In the genomic region with DNA sequence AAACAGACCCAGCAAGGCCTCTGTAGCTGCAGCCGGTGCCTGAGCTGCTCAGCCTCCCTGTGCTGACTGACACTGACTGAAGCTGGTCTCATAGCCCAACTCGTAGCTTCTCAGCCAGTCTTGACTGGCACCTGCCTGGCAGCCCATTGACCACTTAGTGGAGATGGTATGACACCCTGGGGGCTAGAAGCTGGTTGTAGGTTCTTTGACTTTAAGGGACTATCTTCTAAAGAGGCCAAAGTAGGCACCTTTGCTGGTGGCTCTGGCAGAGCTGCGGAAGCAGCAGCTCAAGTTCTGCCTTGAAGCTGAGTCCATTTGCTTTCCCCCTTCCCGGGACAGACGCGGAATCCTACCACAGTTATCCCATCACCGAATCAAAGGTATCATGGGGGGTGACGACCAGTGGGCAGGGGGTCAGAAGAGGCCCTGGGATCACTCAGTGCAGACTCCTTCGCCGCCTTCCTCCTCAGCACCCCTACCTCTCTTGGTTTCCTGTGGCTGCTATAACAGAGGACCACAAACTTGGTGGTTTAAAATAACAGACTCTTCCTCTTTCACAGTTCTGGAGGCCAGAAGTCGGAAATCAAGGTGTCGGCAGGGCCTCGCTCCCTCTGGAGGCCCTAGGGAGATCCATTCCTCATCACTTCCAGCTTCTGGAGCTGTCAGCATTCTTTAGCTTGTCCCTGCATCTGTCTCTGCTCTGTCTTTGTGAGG, we compare ENCODE assay signal across 1 cellular context.
TF ChIP-seq lines count a peak whose summit lies in the region.

No MANE protein-coding gene starts in this region.

TF ChIP-seq in H1, 55 proteins besides CTCF, POLR2A, EP300 and RAD21 (continued from another document):
- TF ChIP-seq HDAC6 (IDR thresholded peaks at IDR 0.05; ENCODE audit: low read depth, low read length) (no peak), SAP30 (IDR thresholded peaks at IDR 0.05; ENCODE audit: insufficient read depth, insufficient replicate concordance, low read length) (no peak), TBP (IDR thresholded peaks at IDR 0.05; ENCODE audit: low read depth, low read length) (no peak), RBBP5 (IDR thresholded peaks at IDR 0.05; ENCODE audit: borderline replicate concordance, low read depth, low read length) (no peak), SP1 (IDR thresholded peaks at IDR 0.05; ENCODE audit: low read depth, low read length) (no peak), SP2 (IDR thresholded peaks at IDR 0.05; ENCODE audit: low read length) (no peak), CTBP2 (IDR thresholded peaks at IDR 0.05; ENCODE audit: borderline replicate concordance, insufficient read depth, insufficient read length, low read length) (no peak), TAF1 (IDR thresholded peaks at IDR 0.05; ENCODE audit: low read depth, low read length) (no peak), KDM5A (IDR thresholded peaks at IDR 0.05; ENCODE audit: low read length) (no peak)
- TF ChIP-seq, protein P1, sequence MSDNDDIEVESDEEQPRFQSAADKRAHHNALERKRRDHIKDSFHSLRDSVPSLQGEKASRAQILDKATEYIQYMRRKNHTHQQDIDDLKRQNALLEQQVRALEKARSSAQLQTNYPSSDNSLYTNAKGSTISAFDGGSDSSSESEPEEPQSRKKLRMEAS (IDR thresholded peaks at IDR 0.05): no peak
